In genomic region chr5:113367586-113367985, GRCh38 we compare ENCODE assay signal across 16 cellular contexts.
"Had no signal": no experiment of that assay in that cellular context is flagged by ENCODE, and none has a peak within 500 bp of the region (broad histone marks: within the 10 kb centered on the region; RNA-seq: fewer than 3 reads in every experiment).

No MANE protein-coding gene starts in this region.

- H3K36me3 ChIP-seq: adrenal gland, left lung had no signal

- DNase-seq: activated CD4-positive, alpha-beta T cell treated with anti-CD3 and anti-CD28 coated beads for 1 hour; activated CD4-positive, alpha-beta T cell treated with anti-CD3 and anti-CD28 coated beads, Interleukin-2, amount 50 U/mL, for 4 hours; activated effector memory CD4-positive, alpha-beta T cell treated with anti-CD3 and anti-CD28 coated beads, Interleukin-2, amount 50 U/mL, for 16 hours; activated T-cell treated with anti-CD3 and anti-CD28 coated beads, Interleukin-2, amount 50 U/mL, for 72 hours; adrenal gland; effector CD8-positive, alpha-beta T cell; esophagus squamous epithelium; kidney; left lung; mammary epithelial cell; stimulated activated CD4-positive, alpha-beta T cell treated with anti-CD3 and anti-CD28 coated beads, Interleukin-12 subunit alpha, Interleukin-12 subunit beta, amount 100 ng/mL, for 4 hours; stimulated activated CD4-positive, alpha-beta T cell treated with anti-CD3 and anti-CD28 coated beads, Interleukin-1b, Interleukin-23, amount 100 ng/mL, for 48 hours; stimulated activated naive CD8-positive, alpha-beta T cell treated with anti-CD3 and anti-CD28 coated beads, Interleukin-15, Interleukin-2, amounts not matched to agents 100 U/mL and 50 U/mL, for 24 hours; substantia nigra had no signal

- H3K4me1 ChIP-seq: adrenal gland, left lung had no signal

- H3K27ac ChIP-seq: adrenal gland, esophagus squamous epithelium, left lung, tibial nerve had no signal

- ATAC-seq: activated naive CD4-positive, alpha-beta T cell treated with anti-CD3 and anti-CD28 coated beads, Interleukin-2, amount 50 U/mL, for 72 hours; activated T-cell treated with anti-CD3 and anti-CD28 coated beads, Interleukin-2, amount 50 U/mL, for 72 hours; left lung; stimulated activated naive CD8-positive, alpha-beta T cell treated with anti-CD3 and anti-CD28 coated beads, Interleukin-15, Interleukin-2, amounts not matched to agents 100 U/mL and 50 U/mL, for 24 hours had no signal

- H3K4me3 ChIP-seq: adrenal gland, esophagus squamous epithelium, left lung, tibial nerve had no signal

- H3K27me3 ChIP-seq: adrenal gland, esophagus squamous epithelium, tibial nerve had no signal
